In genomic region chr12:50017047-50017446, GRCh38 we compare ENCODE assay signal across 1 cellular context.
TF ChIP-seq lines count a peak whose summit lies in the region.

No MANE protein-coding gene starts in this region.

TF ChIP-seq in GM23338, 12 proteins besides CTCF, POLR2A, EP300 and RAD21:
- TF ChIP-seq REST (IDR thresholded peaks at IDR 0.05; ENCODE audit: unreplicated experiment) = no peak
- no peak for TF ChIP-seq CREB1 (CRISPR knock-in tag; IDR thresholded peaks at IDR 0.05; ENCODE audit: low read depth)
- TF ChIP-seq STAT1 (IDR thresholded peaks at IDR 0.05; ENCODE audit: unreplicated experiment) = no peak
- TF ChIP-seq EZH2phosphoT487 (IDR thresholded peaks at IDR 0.05; ENCODE audit: unreplicated experiment) = no peak
- no peak for TF ChIP-seq EZH2 (IDR thresholded peaks at IDR 0.05; ENCODE audit: low read depth, unreplicated experiment)
- no peak for TF ChIP-seq ZNF114 (CRISPR knock-in tag; IDR thresholded peaks at IDR 0.05)
- TF ChIP-seq ZNF462 (CRISPR knock-in tag; IDR thresholded peaks at IDR 0.05) = no peak
- TF ChIP-seq JUNB (IDR thresholded peaks at IDR 0.05; ENCODE audit: unreplicated experiment) = no peak
TF ChIP-seq in GM23338: peak in this region for 0.
